ENCODE assay signal across 1 cellular context in genomic region chr21:43810505-43811261, GRCh38.
A peak's percentile ranks its signal among the peaks of the same experiment; 100 is the strongest.
TF ChIP-seq lines count a peak whose summit lies in the region.

No MANE protein-coding gene starts in this region.

TF ChIP-seq in H1, 55 proteins besides CTCF, POLR2A, EP300 and RAD21:
- 0 out of 2 replicates have a peak, but pooled peaks have one; percentile 21 for TF ChIP-seq ATF3 (IDR thresholded peaks at IDR 0.05; ENCODE audit: insufficient read depth, low read depth, low read length)
- TF ChIP-seq ASH2L (IDR thresholded peaks at IDR 0.05; ENCODE audit: low read length), result no peak
- no peak for TF ChIP-seq HDAC2 (IDR thresholded peaks at IDR 0.05; ENCODE audit: borderline replicate concordance in 1 of 2, low read depth in 2 of 2, low read length in 2 of 2)
- no peak for TF ChIP-seq MAFK (IDR thresholded peaks at IDR 0.05; ENCODE audit: low read depth, low read length)
- TF ChIP-seq KDM4A (IDR thresholded peaks at IDR 0.05; ENCODE audit: low read depth, low read length, severe bottlenecking), result no peak
- TF ChIP-seq KDM1A (IDR thresholded peaks at IDR 0.05; ENCODE audit: borderline replicate concordance, low read length), result peak; percentile 47; the same call in 1 of the 2 replicates
- peak; percentile 9; the same call in 1 of the 2 replicates for TF ChIP-seq USF2 (IDR thresholded peaks at IDR 0.05; ENCODE audit: low read length)
- TF ChIP-seq SP4 (IDR thresholded peaks at IDR 0.05; ENCODE audit: low read length), result no peak
- TF ChIP-seq MAX (IDR thresholded peaks at IDR 0.05), result 0 out of 2 replicates have a peak, but pooled peaks have one; percentile 5
